19 cellular contexts compared by ENCODE assay signal in genomic region chr3:24810881-24811280, GRCh38.
A peak's percentile ranks its signal among the peaks of the same experiment; 100 is the strongest.
DNase-seq lines count a peak whose midpoint lies in the region; ATAC-seq and TF ChIP-seq lines count a peak whose summit lies in the region.
"Had no signal": no experiment of that assay in that cellular context is flagged by ENCODE, and none has a peak within 500 bp of the region (broad histone marks: within the 10 kb centered on the region; RNA-seq: fewer than 3 reads in every experiment).

No MANE protein-coding gene starts in this region.

- no peak for TF ChIP-seq CTCF in A673 (conservative IDR thresholded peaks at IDR 0.05; ENCODE audit: low read depth, low read length)
- TF ChIP-seq CTCF in GM23338 (conservative IDR thresholded peaks at IDR 0.05; ENCODE audit: low read depth in 2 of 2) = no peak
- TF ChIP-seq CTCF in GM13976 (IDR thresholded peaks at IDR 0.05; ENCODE audit: borderline replicate concordance, control extremely low read depth, extremely low read depth, insufficient read depth, missing control alignments) = no peak

- no peaks in the 10 kb centered on the region for H3K27me3 ChIP-seq in A673 (replicated peaks; ENCODE audit: insufficient read depth, low read depth, low read length, poor library complexity)
- H3K27me3 ChIP-seq in GM23338 (ENCODE audit: insufficient read depth) = no peaks in the 10 kb centered on the region
- H3K27me3 ChIP-seq in adipocyte (replicated peaks; ENCODE audit: control insufficient read depth, insufficient read depth, low read length) = no peaks in the 10 kb centered on the region
- H3K27me3 ChIP-seq: colonic mucosa, sigmoid colon had no signal

- no peaks in the 10 kb centered on the region for H3F3A ChIP-seq in GM23338 (replicated peaks; ENCODE audit: low read depth)

- POLR2A ChIA-PET in A673 (lab: Charles Lee; ENCODE audit: low non-redundant PET) = no interaction called here

- CTCF ChIA-PET in A673 (lab: Charles Lee) = no interaction called here

- H3K36me3 Mint-ChIP-seq in GM23338 (ENCODE audit: low read depth) = no peaks in the 10 kb centered on the region
- H3K36me3 Mint-ChIP-seq: activated CD4-positive, alpha-beta memory T cell treated with anti-CD3 and anti-CD28 coated beads for 36 hours had no signal

- no TSS peak for BruUV-seq in A673 (replicated peaks; lab: Mats Ljungman, UMichigan)

- H3K36me3 ChIP-seq in A673 (ENCODE audit: insufficient read depth, low read length, poor library complexity, severe bottlenecking) (no peaks in the 10 kb centered on the region), GM23338 (ENCODE audit: insufficient read depth) (no peaks in the 10 kb centered on the region), adipocyte (ENCODE audit: control insufficient read depth, insufficient read depth, low read length, severe bottlenecking) (no peaks in the 10 kb centered on the region)
- H3K36me3 ChIP-seq: colonic mucosa, sigmoid colon had no signal

- 0 out of 2 replicates have a peak, but pooled peaks cover 3% of the 10 kb centered on the region for H3K9me2 ChIP-seq in GM23338 (ENCODE audit: insufficient read depth)

- no peaks in the 10 kb centered on the region for H3K9me3 Mint-ChIP-seq in GM23338
- H3K9me3 Mint-ChIP-seq: activated CD4-positive, alpha-beta memory T cell treated with anti-CD3 and anti-CD28 coated beads for 36 hours; T-helper 1 cell treated with Interleukin-12 subunit alpha and Interleukin-12 subunit beta and Interleukin-4 antibody, amounts not matched to agents 30 μg/mL and 1 μg/mL, for 36 hours had no signal

- no peaks in the 10 kb centered on the region for H3K27me3 Mint-ChIP-seq in GM23338 (ENCODE audit: insufficient read depth, low read depth, poor library complexity)
- H3K27me3 Mint-ChIP-seq: activated CD4-positive, alpha-beta memory T cell treated with anti-CD3 and anti-CD28 coated beads for 36 hours had no signal

- H2AFZ ChIP-seq in GM23338 = peak overlapping the region; percentile 85

- H3K9ac ChIP-seq in adipocyte (ENCODE audit: low read length) = no peak overlapping the region

- H3K79me2 ChIP-seq in GM23338 (replicated peaks; ENCODE audit: insufficient read depth) = no peaks in the 10 kb centered on the region

- DNase-seq in A673 (ENCODE audit: low spot score) (peak; percentile 5), GM23338 (ENCODE audit: low spot score) (no peak), adipocyte (ENCODE audit: low read depth) (peak; percentile 9), medulla oblongata (ENCODE audit: extremely low spot score) (peak; percentile 66), NCI-H526 treated with DMSO at 0.1 percent for 48 hours (lab: John Stamatoyannopoulos, UW) (no peak), COLO668 (lab: John Stamatoyannopoulos, UW; ENCODE audit: unreplicated experiment) (no peak), GM13976 (ENCODE audit: low spot score) (no peak)
- no peak for DNase-seq in activated CD4-positive, alpha-beta T cell treated with anti-CD3 and anti-CD28 coated beads for 48 hours
- DNase-seq: activated CD4-positive, alpha-beta memory T cell treated with anti-CD3 and anti-CD28 coated beads for 36 hours; activated naive CD4-positive, alpha-beta T cell treated with anti-CD3 and anti-CD28 coated beads for 36 hours; activated T-cell treated with anti-CD3 and anti-CD28 coated beads, Interleukin-2, amount 50 U/mL, for 1 hour; colonic mucosa; NCI-H1436 treated with DMSO at 0.1 percent for 48 hours; SHP77; sigmoid colon; stimulated activated CD4-positive, alpha-beta T cell treated with anti-CD3 and anti-CD28 coated beads, Interleukin-1b, Interleukin-23, amount 100 ng/mL, for 48 hours; stimulated activated naive CD8-positive, alpha-beta T cell treated with anti-CD3 and anti-CD28 coated beads, Interleukin-15, Interleukin-2, amounts not matched to agents 100 U/mL and 50 U/mL, for 24 hours had no signal

- peaks cover 15% of the 10 kb centered on the region for H3K4me1 Mint-ChIP-seq in GM23338

- H3K4me1 ChIP-seq in A673 (ENCODE audit: insufficient read depth, low read length, poor library complexity, severe bottlenecking) (no peaks in the 10 kb centered on the region), GM23338 (ENCODE audit: insufficient read depth) (peaks cover 14% of the 10 kb centered on the region), adipocyte (ENCODE audit: control insufficient read depth, insufficient read depth, low read length) (no peaks in the 10 kb centered on the region)
- H3K4me1 ChIP-seq: colonic mucosa, sigmoid colon had no signal

- in situ Hi-C loops in GM13976 (cut with MboI; ENCODE audit: low sequenced_read_pairs, unreplicated experiment) = no loop called here

- H3K9me3 ChIP-seq in A673 (ENCODE audit: low read depth, low read length, poor library complexity, severe bottlenecking) (no peaks in the 10 kb centered on the region), adipocyte (ENCODE audit: control insufficient read depth, low read length) (no peaks in the 10 kb centered on the region)
- H3K9me3 ChIP-seq: colonic mucosa, sigmoid colon had no signal

- H4K20me1 ChIP-seq in GM23338 (replicated peaks; ENCODE audit: insufficient read depth) = no peaks in the 10 kb centered on the region

- no peak overlapping the region for H3K27ac Mint-ChIP-seq in GM23338
- H3K27ac Mint-ChIP-seq: activated CD4-positive, alpha-beta memory T cell treated with anti-CD3 and anti-CD28 coated beads for 36 hours; activated naive CD4-positive, alpha-beta T cell treated with anti-CD3 and anti-CD28 coated beads for 36 hours; T-helper 1 cell treated with Interleukin-12 subunit alpha and Interleukin-12 subunit beta and Interleukin-4 antibody, amounts not matched to agents 30 μg/mL and 1 μg/mL, for 36 hours had no signal

- no peak overlapping the region for H3K27ac ChIP-seq in A673 (ENCODE audit: low read depth, low read length, poor library complexity, severe bottlenecking)
- no peak overlapping the region for H3K27ac ChIP-seq in GM23338 (ENCODE audit: low read depth)
- H3K27ac ChIP-seq: colonic mucosa, sigmoid colon, VCaP had no signal

- H3K4me3 Mint-ChIP-seq in GM23338 = no peak overlapping the region
- H3K4me3 Mint-ChIP-seq: activated CD4-positive, alpha-beta memory T cell treated with anti-CD3 and anti-CD28 coated beads for 36 hours; activated naive CD4-positive, alpha-beta T cell treated with anti-CD3 and anti-CD28 coated beads for 36 hours; T-helper 1 cell treated with Interleukin-12 subunit alpha and Interleukin-12 subunit beta and Interleukin-4 antibody, amounts not matched to agents 30 μg/mL and 1 μg/mL, for 36 hours had no signal

- ATAC-seq in GM23338 = no peak
- ATAC-seq: stimulated activated naive CD8-positive, alpha-beta T cell treated with anti-CD3 and anti-CD28 coated beads, Interleukin-15, Interleukin-2, amounts not matched to agents 100 U/mL and 50 U/mL, for 24 hours had no signal

- H3K4me3 ChIP-seq in A673 (ENCODE audit: low read depth, low read length, poor library complexity, severe bottlenecking) (no peak overlapping the region), GM23338 (no peak overlapping the region), adipocyte (ENCODE audit: low read length) (no peak overlapping the region)
- H3K4me3 ChIP-seq: colonic mucosa, sigmoid colon had no signal

- no peak overlapping the region for H3K4me2 ChIP-seq in GM23338

- intact Hi-C loops in A673 (cut with micrococcal nuclease; ENCODE audit: unreplicated experiment) = no loop called here

TF ChIP-seq in GM23338, 12 proteins besides CTCF, POLR2A, EP300 and RAD21 (continues in another document):
- TF ChIP-seq EZH2phosphoT487 (IDR thresholded peaks at IDR 0.05; ENCODE audit: unreplicated experiment) = no peak

Comparison
In these comparisons a context has a peak if more than half of its experiments do, and no peak if none do; other contexts are left out.
1. DNase-seq: peak in A673 (single experiment), adipocyte (single experiment) and medulla oblongata (single experiment); none in GM23338 (single experiment), NCI-H526 treated with DMSO at 0.1 percent for 48 hours (single experiment), COLO668 (single experiment), GM13976 (single experiment) and activated CD4-positive, alpha-beta T cell treated with anti-CD3 and anti-CD28 coated beads for 48 hours (single experiment).